10 cellular contexts compared by ENCODE assay signal in genomic region chr6:96947055-96947454, GRCh38. TPM values are rescaled to one million over a fixed set of nuclear protein-coding genes. Genes with fewer than 3 reads are reported as not detected.
DNase-seq lines count a peak whose midpoint lies in the region; ATAC-seq lines count a peak whose summit lies in the region.
"Had no signal": no experiment of that assay in that cellular context is flagged by ENCODE, and none has a peak within 500 bp of the region (broad histone marks: within the 10 kb centered on the region; RNA-seq: fewer than 3 reads in every experiment).

No MANE protein-coding gene starts in this region.

- H3K27me3 Mint-ChIP-seq in activated T-cell treated with anti-CD3 and anti-CD28 coated beads, Interleukin-2, amount 50 U/mL, for 72 hours (ENCODE audit: low read depth), result no peaks in the 10 kb centered on the region
- H3K27me3 Mint-ChIP-seq in stimulated activated naive CD8-positive, alpha-beta T cell treated with anti-CD3 and anti-CD28 coated beads, Interleukin-15, amount 100 ng/mL, for 72 hours, result no peaks in the 10 kb centered on the region

- H3K9me3 Mint-ChIP-seq in activated T-cell treated with anti-CD3 and anti-CD28 coated beads, Interleukin-2, amount 50 U/mL, for 72 hours, result no peaks in the 10 kb centered on the region
- no peaks in the 10 kb centered on the region for H3K9me3 Mint-ChIP-seq in stimulated activated naive CD8-positive, alpha-beta T cell treated with anti-CD3 and anti-CD28 coated beads, Interleukin-15, amount 100 ng/mL, for 72 hours

- no peak overlapping the region for H3K4me3 ChIP-seq in H7 (ENCODE audit: insufficient read depth, low read depth, low read length)

- peak; percentile 96 to 98 for ATAC-seq in activated T-cell treated with anti-CD3 and anti-CD28 coated beads, Interleukin-2, amount 50 U/mL, for 72 hours (replicated peaks in 1 of 2)
- ATAC-seq in HG02610 (IDR thresholded peaks at IDR 0.05; ENCODE audit: unreplicated experiment) (peak; percentile 89), HG03520 (IDR thresholded peaks at IDR 0.05; ENCODE audit: unreplicated experiment) (peak; percentile 99), esophagus mucosa (no peak)
- peak; percentile 98 for ATAC-seq in stimulated activated naive CD8-positive, alpha-beta T cell treated with anti-CD3 and anti-CD28 coated beads, Interleukin-15, amount 100 ng/mL, for 72 hours

- no peaks in the 10 kb centered on the region for H3K36me3 ChIP-seq in H7 (replicated peaks; ENCODE audit: control insufficient read depth, insufficient read depth, low read length)

- no peaks in the 10 kb centered on the region for H3K36me3 Mint-ChIP-seq in activated T-cell treated with anti-CD3 and anti-CD28 coated beads, Interleukin-2, amount 50 U/mL, for 72 hours (ENCODE audit: insufficient read depth in 2 of 2)

- H3K27ac Mint-ChIP-seq in activated T-cell treated with anti-CD3 and anti-CD28 coated beads, Interleukin-2, amount 50 U/mL, for 72 hours, result peak overlapping the region; percentile 91
- H3K27ac Mint-ChIP-seq in stimulated activated naive CD8-positive, alpha-beta T cell treated with anti-CD3 and anti-CD28 coated beads, Interleukin-15, amount 100 ng/mL, for 72 hours, result no peak overlapping the region

- H3K4me3 Mint-ChIP-seq in activated T-cell treated with anti-CD3 and anti-CD28 coated beads, Interleukin-2, amount 50 U/mL, for 72 hours, result peak overlapping the region; percentile 17 to 59
- no peak overlapping the region for H3K4me3 Mint-ChIP-seq in stimulated activated naive CD8-positive, alpha-beta T cell treated with anti-CD3 and anti-CD28 coated beads, Interleukin-15, amount 100 ng/mL, for 72 hours

- peaks cover 13% of the 10 kb centered on the region for H3K4me1 Mint-ChIP-seq in activated T-cell treated with anti-CD3 and anti-CD28 coated beads, Interleukin-2, amount 50 U/mL, for 72 hours (ENCODE audit: low read depth)
- no peaks in the 10 kb centered on the region for H3K4me1 Mint-ChIP-seq in stimulated activated naive CD8-positive, alpha-beta T cell treated with anti-CD3 and anti-CD28 coated beads, Interleukin-15, amount 100 ng/mL, for 72 hours

- no peaks in the 10 kb centered on the region for H3K27me3 ChIP-seq in H7 (ENCODE audit: control insufficient read depth, insufficient read depth, low read length)

- DNase-seq in activated T-cell treated with anti-CD3 and anti-CD28 coated beads, Interleukin-2, amount 50 U/mL, for 72 hours, result peak; percentile 5 to 8
- DNase-seq in activated T-cell treated with anti-CD3 and anti-CD28 coated beads, Interleukin-2, amount 50 U/mL, for 48 hours, result no peak
- DNase-seq in stimulated activated naive CD8-positive, alpha-beta T cell treated with anti-CD3 and anti-CD28 coated beads, Interleukin-15, amount 100 ng/mL, for 72 hours, result peak in 1 of 2 donors; percentile 14
- DNase-seq in NCI-H82 treated with DMSO at 0.1 percent for 48 hours (lab: John Stamatoyannopoulos, UW; ENCODE audit: unreplicated experiment) (no peak), H7 (no peak)

RNA-seq across cellular contexts. Expression of gene KLHL32, which starts 22.5 kb away (rescaled TPM):
- 1 to 10 TPM; 2.1 TPM for total RNA-seq in activated T-cell treated with anti-CD3 and anti-CD28 coated beads, Interleukin-2, amount 50 U/mL, for 72 hours
- 0.07 and 0.21 TPM in 2 replicates for total RNA-seq in H7 (2014; rRNA removed; shearing (Covaris generic))
- not detected for total RNA-seq in esophagus mucosa
- total RNA-seq: astrocyte, LHCN-M2 had no signal

RNA-seq across cellular contexts. Expression of gene NDUFAF4, which starts 49.4 kb away (rescaled TPM):
- 10 to 100 TPM; 53.9 to 63.5 TPM for total RNA-seq in activated T-cell treated with anti-CD3 and anti-CD28 coated beads, Interleukin-2, amount 50 U/mL, for 72 hours
- total RNA-seq in H7 (2014; rRNA removed; shearing (Covaris generic)), result 75.4 and 90.7 TPM in 2 replicates
- total RNA-seq in esophagus mucosa, result 20.6 TPM

Comparison
In these comparisons a context has a peak if more than half of its experiments do, and no peak if none do; other contexts are left out.
1. DNase-seq: peak in activated T-cell treated with anti-CD3 and anti-CD28 coated beads, Interleukin-2, amount 50 U/mL, for 72 hours (2 of 2); none in activated T-cell treated with anti-CD3 and anti-CD28 coated beads, Interleukin-2, amount 50 U/mL, for 48 hours (0 of 2), NCI-H82 treated with DMSO at 0.1 percent for 48 hours (single experiment) and H7 (single experiment).
2. H3K4me3 Mint-ChIP-seq: peak in activated T-cell treated with anti-CD3 and anti-CD28 coated beads, Interleukin-2, amount 50 U/mL, for 72 hours (2 of 2); none in stimulated activated naive CD8-positive, alpha-beta T cell treated with anti-CD3 and anti-CD28 coated beads, Interleukin-15, amount 100 ng/mL, for 72 hours (0 of 2).